In the genomic region with DNA sequence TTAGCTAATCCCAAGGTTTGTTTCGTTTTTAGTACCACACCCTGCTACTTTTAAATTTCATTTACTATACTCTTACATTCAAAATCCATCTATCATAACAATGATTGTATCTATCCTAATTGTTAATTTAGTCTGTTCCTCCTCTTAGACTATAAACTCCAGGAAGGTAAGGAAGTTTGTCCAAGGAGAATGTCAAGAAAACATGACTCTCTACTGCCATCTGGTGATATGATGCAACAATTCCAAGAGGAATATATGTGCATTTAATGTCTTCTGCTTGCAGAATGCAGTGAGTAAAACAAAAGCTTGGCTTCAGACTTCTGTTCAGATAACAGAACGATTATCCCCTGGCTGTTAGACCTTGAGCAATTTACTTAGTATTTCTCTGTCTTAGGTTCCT, we compare ENCODE assay signal across 8 cellular contexts.
DNase-seq lines count a peak whose midpoint lies in the region; ATAC-seq and TF ChIP-seq lines count a peak whose summit lies in the region.

No MANE protein-coding gene starts in this region.

- peaks cover 16% of the 10 kb centered on the region for H3K9me3 Mint-ChIP-seq in activated CD4-positive, alpha-beta memory T cell treated with anti-CD3 and anti-CD28 coated beads for 36 hours
- peaks cover 16% of the 10 kb centered on the region for H3K9me3 Mint-ChIP-seq in stimulated activated effector memory CD8-positive, alpha-beta T cell treated with anti-CD3 and anti-CD28 coated beads, Interleukin-12 subunit alpha, Interleukin-12 subunit beta, amount 100 ng/mL, for 72 hours

- ATAC-seq in left colon = peak; percentile 56
- no peak for ATAC-seq in stimulated activated effector memory CD8-positive, alpha-beta T cell treated with anti-CD3 and anti-CD28 coated beads, Interleukin-12 subunit alpha, Interleukin-12 subunit beta, amount 100 ng/mL, for 72 hours

- no peaks in the 10 kb centered on the region for H3K27me3 Mint-ChIP-seq in activated CD4-positive, alpha-beta memory T cell treated with anti-CD3 and anti-CD28 coated beads for 36 hours

- intact Hi-C loops in left colon (cut with DNase I, micrococcal nuclease) = no loop called here
- intact Hi-C loops in activated CD4-positive, alpha-beta memory T cell treated with anti-CD3 and anti-CD28 coated beads for 36 hours (cut with micrococcal nuclease) = loop anchor here (5.0 kb wide), 1 partner anchor 1071 kb away; no protein-coding TSS in a partner anchor

- no peak overlapping the region for H3K27ac Mint-ChIP-seq in activated CD4-positive, alpha-beta memory T cell treated with anti-CD3 and anti-CD28 coated beads for 36 hours
- H3K27ac Mint-ChIP-seq in stimulated activated effector memory CD8-positive, alpha-beta T cell treated with anti-CD3 and anti-CD28 coated beads, Interleukin-12 subunit alpha, Interleukin-12 subunit beta, amount 100 ng/mL, for 72 hours = no peak overlapping the region

- H3K4me3 Mint-ChIP-seq in activated CD4-positive, alpha-beta memory T cell treated with anti-CD3 and anti-CD28 coated beads for 36 hours = no peak overlapping the region
- H3K4me3 Mint-ChIP-seq in stimulated activated effector memory CD8-positive, alpha-beta T cell treated with anti-CD3 and anti-CD28 coated beads, Interleukin-12 subunit alpha, Interleukin-12 subunit beta, amount 100 ng/mL, for 72 hours = no peak overlapping the region

- no peaks in the 10 kb centered on the region for H3K4me1 ChIP-seq in HEK293 (ENCODE audit: control insufficient read depth, insufficient read depth, low read length)

- no peak overlapping the region for H3K27ac ChIP-seq in HEK293 (ENCODE audit: extremely low read depth, low read depth, low read length)

- POLR2A ChIA-PET in HEK293 (lab: Yijun Ruan, JAX) = no interaction called here
- POLR2A ChIA-PET in activated CD4-positive, alpha-beta memory T cell treated with anti-CD3 and anti-CD28 coated beads for 36 hours (lab: Charles Lee) = no interaction called here

- H3K36me3 ChIP-seq in HEK293 (ENCODE audit: control insufficient read depth in 2 of 2, insufficient read depth in 1 of 2, low read length in 2 of 2) = no peaks in the 10 kb centered on the region

- no peaks in the 10 kb centered on the region for H3K4me1 Mint-ChIP-seq in activated CD4-positive, alpha-beta memory T cell treated with anti-CD3 and anti-CD28 coated beads for 36 hours (ENCODE audit: low read depth)
- no peaks in the 10 kb centered on the region for H3K4me1 Mint-ChIP-seq in stimulated activated effector memory CD8-positive, alpha-beta T cell treated with anti-CD3 and anti-CD28 coated beads, Interleukin-12 subunit alpha, Interleukin-12 subunit beta, amount 100 ng/mL, for 72 hours

- DNase-seq in EH (ENCODE audit: low read depth) (peak; percentile 54), NCI-H2081 treated with DMSO at 0.1 percent for 48 hours (lab: John Stamatoyannopoulos, UW) (peak; percentile 39), amniotic stem cell (lab: John Stamatoyannopoulos, UW) (peak; percentile 24), left colon (no peak)
- DNase-seq in activated CD4-positive, alpha-beta memory T cell treated with anti-CD3 and anti-CD28 coated beads for 36 hours = no peak
- no peak for DNase-seq in stimulated activated effector memory CD8-positive, alpha-beta T cell treated with anti-CD3 and anti-CD28 coated beads, Interleukin-12 subunit alpha, Interleukin-12 subunit beta, amount 100 ng/mL, for 72 hours (ENCODE audit: low spot score in 2 of 2)
- no peak for DNase-seq in activated naive CD4-positive, alpha-beta T cell treated with anti-CD3 and anti-CD28 coated beads, Interleukin-2, amount 50 U/mL, for 16 hours

- CTCF ChIA-PET in HEK293 (lab: Yijun Ruan, JAX) = interaction anchor here (0.5 to 1.9 kb wide), 24 partner anchors 8 to 1752 kb away, joined by 3 to 8 read pairs (median 3); no protein-coding TSS in a partner anchor
- CTCF ChIA-PET in activated CD4-positive, alpha-beta memory T cell treated with anti-CD3 and anti-CD28 coated beads for 36 hours (lab: Charles Lee) = interaction anchor here (0.6 kb wide), 1 partner anchor 856 kb away, joined by 3 read pairs; no protein-coding TSS in a partner anchor

- no peak for TF ChIP-seq CTCF in HEK293 (tag by site-specific recombination; IDR thresholded peaks at IDR 0.05)

- no peak overlapping the region for H3K4me3 ChIP-seq in HEK293 (ENCODE audit: low read depth, low read length)

- no peaks in the 10 kb centered on the region for H3K36me3 Mint-ChIP-seq in activated CD4-positive, alpha-beta memory T cell treated with anti-CD3 and anti-CD28 coated beads for 36 hours
- H3K36me3 Mint-ChIP-seq in stimulated activated effector memory CD8-positive, alpha-beta T cell treated with anti-CD3 and anti-CD28 coated beads, Interleukin-12 subunit alpha, Interleukin-12 subunit beta, amount 100 ng/mL, for 72 hours = no peaks in the 10 kb centered on the region

- H3K9me3 ChIP-seq in HEK293 (ENCODE audit: control insufficient read depth, insufficient read depth, low read depth, low read length) = no peaks in the 10 kb centered on the region

TF ChIP-seq in HEK293, 187 proteins besides CTCF, POLR2A, EP300 and RAD21:
- no peak for TF ChIP-seq ZNF677 (tag by site-specific recombination; IDR thresholded peaks at IDR 0.05)
- no peak for TF ChIP-seq SCRT2 (tag by site-specific recombination; IDR thresholded peaks at IDR 0.05)
- no peak for TF ChIP-seq ZNF423 (tag by site-specific recombination; IDR thresholded peaks at IDR 0.05)
- peak; percentile 57; the same call in 1 of the 2 replicates for TF ChIP-seq IKZF3 (tag by site-specific recombination; IDR thresholded peaks at IDR 0.05)
- no peak for TF ChIP-seq ZFP69B (tag by site-specific recombination; IDR thresholded peaks at IDR 0.05)
- TF ChIP-seq HOXC10 (CRISPR knock-in tag; IDR thresholded peaks at IDR 0.05) = no peak
- no peak for TF ChIP-seq KLF7 (tag by site-specific recombination; IDR thresholded peaks at IDR 0.05; ENCODE audit: borderline replicate concordance)
- TF ChIP-seq ZBTB1 (tag by site-specific recombination; IDR thresholded peaks at IDR 0.05) = no peak
- TF ChIP-seq ZNF549 (tag by site-specific recombination; IDR thresholded peaks at IDR 0.05) = no peak
- no peak for TF ChIP-seq ZNF48 (tag by site-specific recombination; IDR thresholded peaks at IDR 0.05)
- TF ChIP-seq ZNF19 (tag by site-specific recombination; IDR thresholded peaks at IDR 0.05; ENCODE audit: low read depth) = no peak
- TF ChIP-seq, protein P1, sequence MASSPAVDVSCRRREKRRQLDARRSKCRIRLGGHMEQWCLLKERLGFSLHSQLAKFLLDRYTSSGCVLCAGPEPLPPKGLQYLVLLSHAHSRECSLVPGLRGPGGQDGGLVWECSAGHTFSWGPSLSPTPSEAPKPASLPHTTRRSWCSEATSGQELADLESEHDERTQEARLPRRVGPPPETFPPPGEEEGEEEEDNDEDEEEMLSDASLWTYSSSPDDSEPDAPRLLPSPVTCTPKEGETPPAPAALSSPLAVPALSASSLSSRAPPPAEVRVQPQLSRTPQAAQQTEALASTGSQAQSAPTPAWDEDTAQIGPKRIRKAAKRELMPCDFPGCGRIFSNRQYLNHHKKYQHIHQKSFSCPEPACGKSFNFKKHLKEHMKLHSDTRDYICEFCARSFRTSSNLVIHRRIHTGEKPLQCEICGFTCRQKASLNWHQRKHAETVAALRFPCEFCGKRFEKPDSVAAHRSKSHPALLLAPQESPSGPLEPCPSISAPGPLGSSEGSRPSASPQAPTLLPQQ (tag by site-specific recombination; IDR thresholded peaks at IDR 0.05) = no peak
- no peak for TF ChIP-seq HOXD13 (CRISPR knock-in tag; IDR thresholded peaks at IDR 0.05; ENCODE audit: borderline replicate concordance)
- no peak for TF ChIP-seq ZNF433 (tag by site-specific recombination; IDR thresholded peaks at IDR 0.05; ENCODE audit: low read depth)
- no peak for TF ChIP-seq ZFP37 (tag by site-specific recombination; IDR thresholded peaks at IDR 0.05)
- TF ChIP-seq, protein P2, sequence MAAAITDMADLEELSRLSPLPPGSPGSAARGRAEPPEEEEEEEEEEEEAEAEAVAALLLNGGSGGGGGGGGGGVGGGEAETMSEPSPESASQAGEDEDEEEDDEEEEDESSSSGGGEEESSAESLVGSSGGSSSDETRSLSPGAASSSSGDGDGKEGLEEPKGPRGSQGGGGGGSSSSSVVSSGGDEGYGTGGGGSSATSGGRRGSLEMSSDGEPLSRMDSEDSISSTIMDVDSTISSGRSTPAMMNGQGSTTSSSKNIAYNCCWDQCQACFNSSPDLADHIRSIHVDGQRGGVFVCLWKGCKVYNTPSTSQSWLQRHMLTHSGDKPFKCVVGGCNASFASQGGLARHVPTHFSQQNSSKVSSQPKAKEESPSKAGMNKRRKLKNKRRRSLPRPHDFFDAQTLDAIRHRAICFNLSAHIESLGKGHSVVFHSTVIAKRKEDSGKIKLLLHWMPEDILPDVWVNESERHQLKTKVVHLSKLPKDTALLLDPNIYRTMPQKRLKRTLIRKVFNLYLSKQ (tag by site-specific recombination; IDR thresholded peaks at IDR 0.05; ENCODE audit: borderline replicate concordance) = no peak
- TF ChIP-seq ZNF654 (tag by site-specific recombination; IDR thresholded peaks at IDR 0.05; ENCODE audit: low read depth) = peak; percentile 54
- TF ChIP-seq TRIM28 (IDR thresholded peaks at IDR 0.05; ENCODE audit: borderline replicate concordance, low read length) = 0 out of 2 replicates have a peak, but pooled peaks have one; percentile 49
- TF ChIP-seq, protein P3, sequence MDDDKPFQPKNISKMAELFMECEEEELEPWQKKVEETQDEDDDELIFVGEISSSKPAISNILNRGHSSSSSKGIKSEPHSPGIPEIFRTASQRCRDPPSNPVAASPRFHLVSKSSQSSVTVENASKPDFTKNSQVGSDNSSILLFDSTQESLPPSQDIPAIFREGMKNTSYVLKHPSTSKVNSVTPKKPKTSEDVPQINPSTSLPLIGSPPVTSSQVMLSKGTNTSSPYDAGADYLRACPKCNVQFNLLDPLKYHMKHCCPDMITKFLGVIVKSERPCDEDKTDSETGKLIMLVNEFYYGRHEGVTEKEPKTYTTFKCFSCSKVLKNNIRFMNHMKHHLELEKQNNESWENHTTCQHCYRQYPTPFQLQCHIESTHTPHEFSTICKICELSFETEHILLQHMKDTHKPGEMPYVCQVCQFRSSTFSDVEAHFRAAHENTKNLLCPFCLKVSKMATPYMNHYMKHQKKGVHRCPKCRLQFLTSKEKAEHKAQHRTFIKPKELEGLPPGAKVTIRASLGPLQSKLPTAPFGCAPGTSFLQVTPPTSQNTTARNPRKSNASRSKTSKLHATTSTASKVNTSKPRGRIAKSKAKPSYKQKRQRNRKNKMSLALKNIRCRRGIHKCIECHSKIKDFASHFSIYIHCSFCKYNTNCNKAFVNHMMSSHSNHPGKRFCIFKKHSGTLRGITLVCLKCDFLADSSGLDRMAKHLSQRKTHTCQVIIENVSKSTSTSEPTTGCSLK (tag by site-specific recombination; IDR thresholded peaks at IDR 0.05) = no peak

Comparison
In these comparisons a context has a peak if more than half of its experiments do, and no peak if none do; other contexts are left out.
1. DNase-seq: peak in EH (single experiment), NCI-H2081 treated with DMSO at 0.1 percent for 48 hours (single experiment) and amniotic stem cell (single experiment); none in left colon (0 of 2), activated CD4-positive, alpha-beta memory T cell treated with anti-CD3 and anti-CD28 coated beads for 36 hours (single experiment), stimulated activated effector memory CD8-positive, alpha-beta T cell treated with anti-CD3 and anti-CD28 coated beads, Interleukin-12 subunit alpha, Interleukin-12 subunit beta, amount 100 ng/mL, for 72 hours (0 of 2) and activated naive CD4-positive, alpha-beta T cell treated with anti-CD3 and anti-CD28 coated beads, Interleukin-2, amount 50 U/mL, for 16 hours (single experiment).